Comparison of ENCODE assay signal across 22 cellular contexts in the genomic region with DNA sequence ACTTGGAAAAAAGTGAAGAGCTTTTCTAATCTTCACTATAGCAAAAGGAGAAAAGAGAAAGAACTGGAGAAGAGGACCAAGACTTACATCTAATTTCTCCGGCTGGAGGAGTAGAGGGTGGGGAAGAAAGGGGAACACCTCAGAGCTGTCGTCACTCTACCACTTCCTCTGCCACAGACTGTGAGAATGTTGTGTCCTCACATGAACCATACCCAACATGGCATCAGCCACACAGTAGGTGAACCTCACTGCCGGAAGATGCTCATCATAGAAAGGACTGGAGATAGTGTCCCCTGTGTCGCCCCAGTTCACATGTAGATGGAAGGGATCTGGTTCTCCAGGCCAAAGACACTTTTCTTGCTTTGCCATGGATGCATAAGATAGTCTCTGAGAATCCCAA.
DNase-seq lines count a peak whose midpoint lies in the region; ATAC-seq and TF ChIP-seq lines count a peak whose summit lies in the region.
"Had no signal": no experiment of that assay in that cellular context is flagged by ENCODE, and none has a peak within 500 bp of the region (broad histone marks: within the 10 kb centered on the region; RNA-seq: fewer than 3 reads in every experiment).

No MANE protein-coding gene starts in this region.

- TF ChIP-seq CTCF in ascending aorta (IDR thresholded peaks at IDR 0.05) = no peak

- H3K9me3 Mint-ChIP-seq in activated naive CD8-positive, alpha-beta T cell treated with anti-CD3 and anti-CD28 coated beads for 36 hours = peaks cover 2% of the 10 kb centered on the region
- H3K9me3 Mint-ChIP-seq in stimulated activated naive B cell treated with anti-CD40 and anti-IgM and Interleukin-4, amounts not matched to agents 10 μg/mL and 1 μg/mL and 100 μg/mL, for 72 hours = peaks cover 0 to 11% of the 10 kb centered on the region in 2 donors

- H3K27me3 Mint-ChIP-seq in activated naive CD8-positive, alpha-beta T cell treated with anti-CD3 and anti-CD28 coated beads for 36 hours = peaks cover 4% of the 10 kb centered on the region
- no peaks in the 10 kb centered on the region for H3K27me3 Mint-ChIP-seq in stimulated activated naive B cell treated with anti-CD40 and anti-IgM and Interleukin-4, amounts not matched to agents 10 μg/mL and 1 μg/mL and 100 μg/mL, for 72 hours

- H3K36me3 ChIP-seq in ascending aorta = no peaks in the 10 kb centered on the region
- H3K36me3 ChIP-seq in aorta (ENCODE audit: control insufficient read depth in 1 of 2, insufficient read depth in 2 of 2, low read length in 1 of 2) = no peaks in the 10 kb centered on the region
- H3K36me3 ChIP-seq: BLaER1, suprapubic skin had no signal

- peaks cover 0 to 13% of the 10 kb centered on the region in 2 donors for H3K4me1 ChIP-seq in ascending aorta
- peaks cover 6 to 11% of the 10 kb centered on the region in 2 donors for H3K4me1 ChIP-seq in aorta (ENCODE audit: control insufficient read depth in 1 of 2, insufficient read depth in 2 of 2, low read length in 2 of 2)
- H3K4me1 ChIP-seq: BLaER1 had no signal

- intact Hi-C loops in ascending aorta (cut with DNase I) = no loop called here
- intact Hi-C loops in aorta (cut with DNase I) = no loop called here

- H3K4me3 ChIP-seq in ascending aorta (no peak overlapping the region), aorta (ENCODE audit: low read length in 2 of 2) (no peak overlapping the region)
- H3K4me3 ChIP-seq: BLaER1, hepatocyte, skin epidermis, suprapubic skin had no signal

- no peak overlapping the region for H3K27ac ChIP-seq in ascending aorta
- H3K27ac ChIP-seq in aorta (ENCODE audit: low read depth in 1 of 2, low read length in 2 of 2) = no peak overlapping the region
- H3K27ac ChIP-seq: BLaER1, hepatocyte, KMS-11, skin epidermis, suprapubic skin had no signal

- no peaks in the 10 kb centered on the region for H3K36me3 Mint-ChIP-seq in activated naive CD8-positive, alpha-beta T cell treated with anti-CD3 and anti-CD28 coated beads for 36 hours
- H3K36me3 Mint-ChIP-seq in stimulated activated naive B cell treated with anti-CD40 and anti-IgM and Interleukin-4, amounts not matched to agents 10 μg/mL and 1 μg/mL and 100 μg/mL, for 72 hours = no peaks in the 10 kb centered on the region
- H3K36me3 Mint-ChIP-seq: brain had no signal

- no peak overlapping the region for H3K27ac Mint-ChIP-seq in activated naive CD8-positive, alpha-beta T cell treated with anti-CD3 and anti-CD28 coated beads for 36 hours
- H3K27ac Mint-ChIP-seq in stimulated activated naive B cell treated with anti-CD40 and anti-IgM and Interleukin-4, amounts not matched to agents 10 μg/mL and 1 μg/mL and 100 μg/mL, for 72 hours = no peak overlapping the region
- H3K27ac Mint-ChIP-seq: brain, nephron had no signal

- peak; percentile 60 to 65 for ATAC-seq in stimulated activated naive B cell treated with anti-CD40 and anti-IgM and Interleukin-4, amounts not matched to agents 10 μg/mL and 1 μg/mL and 100 μg/mL, for 72 hours (replicated peaks)
- ATAC-seq in aorta (ENCODE audit: low FRiP score) (no peak), HG02588 (IDR thresholded peaks at IDR 0.05; ENCODE audit: unreplicated experiment) (no peak)
- ATAC-seq: esophagus mucosa, Panc1 had no signal

- H3K9me3 ChIP-seq in ascending aorta = no peaks in the 10 kb centered on the region
- H3K9me3 ChIP-seq in aorta (ENCODE audit: control insufficient read depth, low read length) = no peaks in the 10 kb centered on the region

- peak; percentile 18 for DNase-seq in activated T-cell treated with anti-CD3 and anti-CD28 coated beads, Interleukin-2, amount 50 U/mL, for 1 hour
- DNase-seq in activated T-cell treated with anti-CD3 and anti-CD28 coated beads for 4 hours (no peak), Kasumi-1 (lab: John Stamatoyannopoulos, UW) (peak; percentile 20 to 40), ascending aorta (ENCODE audit: low spot score in 2 of 2) (no peak), aorta (no peak)
- DNase-seq in activated naive CD8-positive, alpha-beta T cell treated with anti-CD3 and anti-CD28 coated beads for 36 hours = peak; percentile 3
- no peak for DNase-seq in stimulated activated naive B cell treated with anti-CD40 and anti-IgM and Interleukin-4, amounts not matched to agents 10 μg/mL and 1 μg/mL and 100 μg/mL, for 72 hours
- DNase-seq: effector CD4-positive, alpha-beta T cell; mesendoderm; NCI-H1694; NCI-H2171; NCI-H524 had no signal

- WGBS in aorta, 2 donors = 94 to 96% methylated on average over 4 of the region's 4 CpGs

- H3K27me3 ChIP-seq in ascending aorta (no peaks in the 10 kb centered on the region), aorta (ENCODE audit: control insufficient read depth in 1 of 2, insufficient read depth in 2 of 2, low read length in 1 of 2) (no peaks in the 10 kb centered on the region)
- H3K27me3 ChIP-seq: BLaER1, hepatocyte, suprapubic skin had no signal

- H3K4me3 Mint-ChIP-seq in activated naive CD8-positive, alpha-beta T cell treated with anti-CD3 and anti-CD28 coated beads for 36 hours = peak overlapping the region; percentile 25
- no peak overlapping the region for H3K4me3 Mint-ChIP-seq in stimulated activated naive B cell treated with anti-CD40 and anti-IgM and Interleukin-4, amounts not matched to agents 10 μg/mL and 1 μg/mL and 100 μg/mL, for 72 hours
- H3K4me3 Mint-ChIP-seq: brain, nephron had no signal

- H3K4me1 Mint-ChIP-seq in activated naive CD8-positive, alpha-beta T cell treated with anti-CD3 and anti-CD28 coated beads for 36 hours = peaks cover 5% of the 10 kb centered on the region
- H3K4me1 Mint-ChIP-seq in stimulated activated naive B cell treated with anti-CD40 and anti-IgM and Interleukin-4, amounts not matched to agents 10 μg/mL and 1 μg/mL and 100 μg/mL, for 72 hours = no peaks in the 10 kb centered on the region
- H3K4me1 Mint-ChIP-seq: brain, nephron had no signal

Comparison
In these comparisons a context has a peak if more than half of its experiments do, and no peak if none do; other contexts are left out.
1. DNase-seq: peak in activated T-cell treated with anti-CD3 and anti-CD28 coated beads, Interleukin-2, amount 50 U/mL, for 1 hour (single experiment), Kasumi-1 (2 of 2) and activated naive CD8-positive, alpha-beta T cell treated with anti-CD3 and anti-CD28 coated beads for 36 hours (single experiment); none in activated T-cell treated with anti-CD3 and anti-CD28 coated beads for 4 hours (single experiment), stimulated activated naive B cell treated with anti-CD40 and anti-IgM and Interleukin-4, amounts not matched to agents 10 μg/mL and 1 μg/mL and 100 μg/mL, for 72 hours (single experiment), ascending aorta (0 of 2) and aorta (0 of 2).
2. ATAC-seq: peak in stimulated activated naive B cell treated with anti-CD40 and anti-IgM and Interleukin-4, amounts not matched to agents 10 μg/mL and 1 μg/mL and 100 μg/mL, for 72 hours (2 of 2); none in aorta (single experiment) and HG02588 (single experiment).